ENCODE assay signal across 1 cellular context in the genomic region with DNA sequence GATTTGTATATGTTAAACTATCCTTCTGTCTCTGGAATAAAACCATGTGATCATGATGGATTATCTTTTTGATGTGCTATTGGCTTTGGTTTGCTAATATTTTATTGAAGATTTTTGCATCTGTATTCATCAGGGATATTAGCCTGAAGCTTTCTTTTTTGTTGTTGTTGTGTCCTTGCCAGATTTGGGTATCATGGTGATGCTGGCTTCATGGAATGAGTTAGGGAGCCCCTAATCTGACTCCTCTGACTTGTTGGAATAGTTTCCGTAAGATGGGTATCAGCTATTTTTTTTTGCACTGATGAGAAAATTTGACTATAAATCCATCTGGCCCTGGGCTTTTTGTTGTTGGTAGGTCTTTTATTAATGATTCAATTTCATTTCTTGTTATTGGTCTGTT.
TF ChIP-seq lines count a peak whose summit lies in the region.

No MANE protein-coding gene starts in this region.

TF ChIP-seq in H1, 55 proteins besides CTCF, POLR2A, EP300 and RAD21:
- TF ChIP-seq CTBP2 (IDR thresholded peaks at IDR 0.05; ENCODE audit: borderline replicate concordance, insufficient read depth, insufficient read length, low read length) (no peak), MAFK (IDR thresholded peaks at IDR 0.05; ENCODE audit: low read depth, low read length) (no peak), TAF7 (optimal IDR thresholded peaks at IDR 0.05; ENCODE audit: borderline replicate concordance, low read depth, low read length) (no peak), BRCA1 (IDR thresholded peaks at IDR 0.05; ENCODE audit: low read depth, low read length) (no peak), CBX8 (IDR thresholded peaks at IDR 0.05; ENCODE audit: borderline replicate concordance, low read depth, low read length) (no peak), GABPA (IDR thresholded peaks at IDR 0.05; ENCODE audit: borderline replicate concordance, insufficient read depth, low read length) (no peak), TEAD4 (IDR thresholded peaks at IDR 0.05; ENCODE audit: low read depth, low read length) (no peak), SP1 (IDR thresholded peaks at IDR 0.05; ENCODE audit: low read depth, low read length) (no peak), BCL11A (IDR thresholded peaks at IDR 0.05; ENCODE audit: low read depth in 2 of 2, low read length in 2 of 2) (no peak), CHD1 (IDR thresholded peaks at IDR 0.05; ENCODE audit: low read depth, low read length) (no peak)
- TF ChIP-seq, protein P1, sequence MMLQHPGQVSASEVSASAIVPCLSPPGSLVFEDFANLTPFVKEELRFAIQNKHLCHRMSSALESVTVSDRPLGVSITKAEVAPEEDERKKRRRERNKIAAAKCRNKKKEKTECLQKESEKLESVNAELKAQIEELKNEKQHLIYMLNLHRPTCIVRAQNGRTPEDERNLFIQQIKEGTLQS (IDR thresholded peaks at IDR 0.05; ENCODE audit: insufficient read depth, low read depth, low read length), result no peak
- TF ChIP-seq, protein P2, sequence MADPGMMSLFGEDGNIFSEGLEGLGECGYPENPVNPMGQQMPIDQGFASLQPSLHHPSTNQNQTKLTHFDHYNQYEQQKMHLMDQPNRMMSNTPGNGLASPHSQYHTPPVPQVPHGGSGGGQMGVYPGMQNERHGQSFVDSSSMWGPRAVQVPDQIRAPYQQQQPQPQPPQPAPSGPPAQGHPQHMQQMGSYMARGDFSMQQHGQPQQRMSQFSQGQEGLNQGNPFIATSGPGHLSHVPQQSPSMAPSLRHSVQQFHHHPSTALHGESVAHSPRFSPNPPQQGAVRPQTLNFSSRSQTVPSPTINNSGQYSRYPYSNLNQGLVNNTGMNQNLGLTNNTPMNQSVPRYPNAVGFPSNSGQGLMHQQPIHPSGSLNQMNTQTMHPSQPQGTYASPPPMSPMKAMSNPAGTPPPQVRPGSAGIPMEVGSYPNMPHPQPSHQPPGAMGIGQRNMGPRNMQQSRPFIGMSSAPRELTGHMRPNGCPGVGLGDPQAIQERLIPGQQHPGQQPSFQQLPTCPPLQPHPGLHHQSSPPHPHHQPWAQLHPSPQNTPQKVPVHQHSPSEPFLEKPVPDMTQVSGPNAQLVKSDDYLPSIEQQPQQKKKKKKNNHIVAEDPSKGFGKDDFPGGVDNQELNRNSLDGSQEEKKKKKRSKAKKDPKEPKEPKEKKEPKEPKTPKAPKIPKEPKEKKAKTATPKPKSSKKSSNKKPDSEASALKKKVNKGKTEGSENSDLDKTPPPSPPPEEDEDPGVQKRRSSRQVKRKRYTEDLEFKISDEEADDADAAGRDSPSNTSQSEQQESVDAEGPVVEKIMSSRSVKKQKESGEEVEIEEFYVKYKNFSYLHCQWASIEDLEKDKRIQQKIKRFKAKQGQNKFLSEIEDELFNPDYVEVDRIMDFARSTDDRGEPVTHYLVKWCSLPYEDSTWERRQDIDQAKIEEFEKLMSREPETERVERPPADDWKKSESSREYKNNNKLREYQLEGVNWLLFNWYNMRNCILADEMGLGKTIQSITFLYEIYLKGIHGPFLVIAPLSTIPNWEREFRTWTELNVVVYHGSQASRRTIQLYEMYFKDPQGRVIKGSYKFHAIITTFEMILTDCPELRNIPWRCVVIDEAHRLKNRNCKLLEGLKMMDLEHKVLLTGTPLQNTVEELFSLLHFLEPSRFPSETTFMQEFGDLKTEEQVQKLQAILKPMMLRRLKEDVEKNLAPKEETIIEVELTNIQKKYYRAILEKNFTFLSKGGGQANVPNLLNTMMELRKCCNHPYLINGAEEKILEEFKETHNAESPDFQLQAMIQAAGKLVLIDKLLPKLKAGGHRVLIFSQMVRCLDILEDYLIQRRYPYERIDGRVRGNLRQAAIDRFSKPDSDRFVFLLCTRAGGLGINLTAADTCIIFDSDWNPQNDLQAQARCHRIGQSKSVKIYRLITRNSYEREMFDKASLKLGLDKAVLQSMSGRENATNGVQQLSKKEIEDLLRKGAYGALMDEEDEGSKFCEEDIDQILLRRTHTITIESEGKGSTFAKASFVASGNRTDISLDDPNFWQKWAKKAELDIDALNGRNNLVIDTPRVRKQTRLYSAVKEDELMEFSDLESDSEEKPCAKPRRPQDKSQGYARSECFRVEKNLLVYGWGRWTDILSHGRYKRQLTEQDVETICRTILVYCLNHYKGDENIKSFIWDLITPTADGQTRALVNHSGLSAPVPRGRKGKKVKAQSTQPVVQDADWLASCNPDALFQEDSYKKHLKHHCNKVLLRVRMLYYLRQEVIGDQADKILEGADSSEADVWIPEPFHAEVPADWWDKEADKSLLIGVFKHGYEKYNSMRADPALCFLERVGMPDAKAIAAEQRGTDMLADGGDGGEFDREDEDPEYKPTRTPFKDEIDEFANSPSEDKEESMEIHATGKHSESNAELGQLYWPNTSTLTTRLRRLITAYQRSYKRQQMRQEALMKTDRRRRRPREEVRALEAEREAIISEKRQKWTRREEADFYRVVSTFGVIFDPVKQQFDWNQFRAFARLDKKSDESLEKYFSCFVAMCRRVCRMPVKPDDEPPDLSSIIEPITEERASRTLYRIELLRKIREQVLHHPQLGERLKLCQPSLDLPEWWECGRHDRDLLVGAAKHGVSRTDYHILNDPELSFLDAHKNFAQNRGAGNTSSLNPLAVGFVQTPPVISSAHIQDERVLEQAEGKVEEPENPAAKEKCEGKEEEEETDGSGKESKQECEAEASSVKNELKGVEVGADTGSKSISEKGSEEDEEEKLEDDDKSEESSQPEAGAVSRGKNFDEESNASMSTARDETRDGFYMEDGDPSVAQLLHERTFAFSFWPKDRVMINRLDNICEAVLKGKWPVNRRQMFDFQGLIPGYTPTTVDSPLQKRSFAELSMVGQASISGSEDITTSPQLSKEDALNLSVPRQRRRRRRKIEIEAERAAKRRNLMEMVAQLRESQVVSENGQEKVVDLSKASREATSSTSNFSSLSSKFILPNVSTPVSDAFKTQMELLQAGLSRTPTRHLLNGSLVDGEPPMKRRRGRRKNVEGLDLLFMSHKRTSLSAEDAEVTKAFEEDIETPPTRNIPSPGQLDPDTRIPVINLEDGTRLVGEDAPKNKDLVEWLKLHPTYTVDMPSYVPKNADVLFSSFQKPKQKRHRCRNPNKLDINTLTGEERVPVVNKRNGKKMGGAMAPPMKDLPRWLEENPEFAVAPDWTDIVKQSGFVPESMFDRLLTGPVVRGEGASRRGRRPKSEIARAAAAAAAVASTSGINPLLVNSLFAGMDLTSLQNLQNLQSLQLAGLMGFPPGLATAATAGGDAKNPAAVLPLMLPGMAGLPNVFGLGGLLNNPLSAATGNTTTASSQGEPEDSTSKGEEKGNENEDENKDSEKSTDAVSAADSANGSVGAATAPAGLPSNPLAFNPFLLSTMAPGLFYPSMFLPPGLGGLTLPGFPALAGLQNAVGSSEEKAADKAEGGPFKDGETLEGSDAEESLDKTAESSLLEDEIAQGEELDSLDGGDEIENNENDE (IDR thresholded peaks at IDR 0.05; ENCODE audit: insufficient replicate concordance, low read length), result no peak
- TF ChIP-seq, protein P3, sequence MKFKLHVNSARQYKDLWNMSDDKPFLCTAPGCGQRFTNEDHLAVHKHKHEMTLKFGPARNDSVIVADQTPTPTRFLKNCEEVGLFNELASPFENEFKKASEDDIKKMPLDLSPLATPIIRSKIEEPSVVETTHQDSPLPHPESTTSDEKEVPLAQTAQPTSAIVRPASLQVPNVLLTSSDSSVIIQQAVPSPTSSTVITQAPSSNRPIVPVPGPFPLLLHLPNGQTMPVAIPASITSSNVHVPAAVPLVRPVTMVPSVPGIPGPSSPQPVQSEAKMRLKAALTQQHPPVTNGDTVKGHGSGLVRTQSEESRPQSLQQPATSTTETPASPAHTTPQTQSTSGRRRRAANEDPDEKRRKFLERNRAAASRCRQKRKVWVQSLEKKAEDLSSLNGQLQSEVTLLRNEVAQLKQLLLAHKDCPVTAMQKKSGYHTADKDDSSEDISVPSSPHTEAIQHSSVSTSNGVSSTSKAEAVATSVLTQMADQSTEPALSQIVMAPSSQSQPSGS (IDR thresholded peaks at IDR 0.05; ENCODE audit: low read length), result no peak
- TF ChIP-seq, protein P4, sequence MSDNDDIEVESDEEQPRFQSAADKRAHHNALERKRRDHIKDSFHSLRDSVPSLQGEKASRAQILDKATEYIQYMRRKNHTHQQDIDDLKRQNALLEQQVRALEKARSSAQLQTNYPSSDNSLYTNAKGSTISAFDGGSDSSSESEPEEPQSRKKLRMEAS (IDR thresholded peaks at IDR 0.05), result no peak
